9 cellular contexts compared by ENCODE assay signal in the genomic region with DNA sequence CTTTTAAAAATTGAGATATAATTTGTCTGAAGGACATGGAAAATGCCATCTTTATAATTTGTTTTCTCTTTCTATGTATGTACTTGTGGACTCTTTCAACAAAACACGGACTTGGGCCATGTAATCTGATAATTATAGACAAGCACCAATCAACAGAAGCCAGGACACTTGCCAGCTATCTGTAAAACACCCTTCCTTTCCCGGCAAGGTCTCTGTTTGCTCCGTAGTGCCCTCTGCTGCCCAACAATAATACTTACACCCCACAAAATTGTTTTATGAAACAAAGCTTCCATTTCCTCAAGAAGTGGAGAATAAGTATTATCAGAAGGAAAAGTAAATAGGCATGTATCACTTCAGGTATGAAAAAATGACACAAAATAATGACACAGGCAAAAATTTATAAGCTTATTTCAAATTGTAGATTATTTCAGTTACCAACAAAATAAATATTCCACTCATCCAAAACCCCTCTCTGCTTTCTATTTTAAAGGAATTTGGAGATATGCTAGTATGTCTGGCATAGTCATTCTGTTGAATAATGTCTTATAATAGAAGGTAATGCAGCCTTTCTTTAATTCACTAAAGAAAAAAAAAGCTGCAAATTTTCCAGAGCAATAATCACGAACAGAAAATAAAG. TPM values are rescaled to one million over a fixed set of nuclear protein-coding genes. Genes with fewer than 3 reads are reported as not detected.
DNase-seq lines count a peak whose midpoint lies in the region; ATAC-seq, FAIRE-seq and TF ChIP-seq lines count a peak whose summit lies in the region.
"Had no signal": no experiment of that assay in that cellular context is flagged by ENCODE, and none has a peak within 500 bp of the region (broad histone marks: within the 10 kb centered on the region; RNA-seq: fewer than 3 reads in every experiment).

No MANE protein-coding gene starts in this region.

- peak; percentile 75 for TF ChIP-seq CTCF in AG09309 (IDR thresholded peaks at IDR 0.05; ENCODE audit: control insufficient read depth, insufficient read depth, low read depth, low read length, missing control alignments)

- H3K4me3 Mint-ChIP-seq in naive thymus-derived CD4-positive, alpha-beta T cell, result no peak overlapping the region

- H3K4me1 ChIP-seq in naive thymus-derived CD4-positive, alpha-beta T cell (ENCODE audit: control insufficient read depth in 2 of 2, insufficient read depth in 2 of 2, low read length in 2 of 2), result no peaks in the 10 kb centered on the region

- CTCF ChIA-PET in naive thymus-derived CD4-positive, alpha-beta T cell (lab: Charles Lee), result interaction anchor here (0.5 to 1.7 kb wide), 17 partner anchors 10 to 1241 kb away, joined by 3 to 10 read pairs (median 4); no protein-coding TSS in a partner anchor

- no peak overlapping the region for H3K4me3 ChIP-seq in AG09309 (ENCODE audit: control insufficient read depth, low read depth, low read length)
- H3K4me3 ChIP-seq in naive thymus-derived CD4-positive, alpha-beta T cell (ENCODE audit: low read length), result no peak overlapping the region
- H3K4me3 ChIP-seq: skin epidermis had no signal

- H3K27ac ChIP-seq in naive thymus-derived CD4-positive, alpha-beta T cell (ENCODE audit: low read depth, low read length), result no peak overlapping the region
- H3K27ac ChIP-seq: skin epidermis had no signal

- no peaks in the 10 kb centered on the region for H3K9me3 Mint-ChIP-seq in naive thymus-derived CD4-positive, alpha-beta T cell

- no peak overlapping the region for H3K27ac Mint-ChIP-seq in naive thymus-derived CD4-positive, alpha-beta T cell

- no peaks in the 10 kb centered on the region for H3K36me3 Mint-ChIP-seq in naive thymus-derived CD4-positive, alpha-beta T cell

- DNase-seq in AG09309 (ENCODE audit: low read depth) (peak; percentile 27), HUDEP-2 (lab: John Stamatoyannopoulos, UW; ENCODE audit: unreplicated experiment in 76 of 76) (peak in 66 of 76 experiments; percentile 6 to 76 (median 38)), NOMO-1 treated with DMSO at 0.1 percent for 48 hours (lab: John Stamatoyannopoulos, UW; ENCODE audit: unreplicated experiment) (peak; percentile 67), superior temporal gyrus (ENCODE audit: extremely low spot score) (peak; percentile 81)
- DNase-seq in activated CD8-positive, alpha-beta memory T cell treated with anti-CD3 and anti-CD28 coated beads for 24 hours, result peak; percentile 78
- DNase-seq in naive thymus-derived CD4-positive, alpha-beta T cell, result peak; percentile 17 to 65 (median 51)

- POLR2A ChIA-PET in naive thymus-derived CD4-positive, alpha-beta T cell (lab: Charles Lee), result interaction anchor here (0.9 kb wide), 1 partner anchor 413 kb away, joined by 3 read pairs; no protein-coding TSS in a partner anchor

- peak; percentile 78 for ATAC-seq in GM18907 (IDR thresholded peaks at IDR 0.05; ENCODE audit: unreplicated experiment)
- peak; percentile 91 for ATAC-seq in naive thymus-derived CD4-positive, alpha-beta T cell

- peaks cover 0 to 7% (median 0%) of the 10 kb centered on the region in 7 donors for H3K4me1 Mint-ChIP-seq in naive thymus-derived CD4-positive, alpha-beta T cell

- intact Hi-C loops in naive thymus-derived CD4-positive, alpha-beta T cell (cut with micrococcal nuclease), result loop anchor here (1.0 to 10.0 kb wide), 10 partner anchors 255 to 1241 kb away; partner anchors contain the start of gene IFT57 (in 2 of the 2)

- peaks cover 0 to 17% (median 3%) of the 10 kb centered on the region in 5 donors for H3K27me3 Mint-ChIP-seq in naive thymus-derived CD4-positive, alpha-beta T cell

- FAIRE-seq in endometrium (lab: Jason Lieb, UNC), result peak; percentile 77

- no peaks in the 10 kb centered on the region for H3K9me3 ChIP-seq in naive thymus-derived CD4-positive, alpha-beta T cell (ENCODE audit: control insufficient read depth in 2 of 3, low read length in 3 of 3)

- H3K27me3 ChIP-seq in naive thymus-derived CD4-positive, alpha-beta T cell (ENCODE audit: control insufficient read depth in 2 of 2, insufficient read depth in 2 of 2, low read length in 2 of 2), result no peaks in the 10 kb centered on the region

- no peaks in the 10 kb centered on the region for H3K36me3 ChIP-seq in naive thymus-derived CD4-positive, alpha-beta T cell (ENCODE audit: control insufficient read depth in 2 of 3, insufficient read depth in 3 of 3, low read length in 3 of 3)

RNA-seq across cellular contexts. Expression of gene MYH15, which starts 32.8 kb away (rescaled TPM):
- total RNA-seq in naive thymus-derived CD4-positive, alpha-beta T cell, result under 1 TPM in 4 of 5 experiments, not detected in 1; 0.05 to 0.29 (median 0.10) TPM
- polyA plus RNA-seq in naive thymus-derived CD4-positive, alpha-beta T cell, result not detected

Comparison
In these comparisons a context has a peak if more than half of its experiments do, and no peak if none do; other contexts are left out.
1. DNase-seq: peak in every context shown above with its lines; median percentile 81 in superior temporal gyrus; 78 in activated CD8-positive, alpha-beta memory T cell treated with anti-CD3 and anti-CD28 coated beads for 24 hours; 67 in NOMO-1 treated with DMSO at 0.1 percent for 48 hours; 51 in naive thymus-derived CD4-positive, alpha-beta T cell; 38 in HUDEP-2; 27 in AG09309.